Comparison of ENCODE assay signal across 8 cellular contexts in the genomic region with DNA sequence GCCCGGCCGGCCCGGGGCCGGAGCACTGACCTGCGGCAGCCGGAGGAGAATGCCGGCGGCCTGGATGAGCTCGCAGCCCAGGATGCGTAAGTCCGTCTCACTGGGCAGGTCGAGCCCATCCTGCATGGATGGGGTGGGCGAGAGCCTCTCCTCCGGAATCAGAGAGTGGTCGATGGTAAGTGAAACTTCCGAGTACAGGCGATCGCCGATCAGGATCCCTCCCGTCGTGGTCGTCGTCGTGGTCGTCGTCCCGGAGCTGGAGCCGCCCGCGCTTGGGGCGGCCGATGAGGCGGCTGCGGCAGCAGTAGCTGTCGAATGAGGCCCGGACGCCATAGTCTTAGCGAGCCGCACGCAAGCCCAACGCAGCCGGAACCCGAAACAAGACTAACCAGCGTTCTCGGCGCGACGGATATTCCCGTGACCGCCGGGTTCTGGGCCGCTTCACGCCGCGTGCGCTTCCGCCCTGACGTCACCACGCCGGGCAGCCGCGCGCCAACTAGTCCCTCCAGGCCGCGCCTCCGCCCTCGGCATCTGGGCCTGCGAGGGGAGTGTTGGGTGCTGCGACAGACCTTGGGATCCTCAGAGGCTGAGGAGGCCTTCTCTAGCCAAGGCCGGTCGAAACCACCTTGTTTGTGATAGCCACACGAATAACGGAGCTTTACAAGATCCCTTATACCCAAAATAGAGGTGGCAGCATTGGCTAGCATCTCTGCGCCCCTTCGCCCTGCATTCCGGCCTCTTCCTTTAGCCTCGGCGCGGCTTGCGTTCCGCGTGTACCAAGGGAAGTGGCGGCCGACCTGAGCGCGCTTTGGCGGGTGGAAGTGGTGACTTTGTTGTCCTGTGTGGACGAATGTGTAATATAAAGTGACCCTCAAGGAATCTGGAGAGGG. TPM values are rescaled to one million over a fixed set of nuclear protein-coding genes. Genes with fewer than 3 reads are reported as not detected.
DNase-seq lines count a peak whose midpoint lies in the region; ATAC-seq and TF ChIP-seq lines count a peak whose summit lies in the region.

TSS of gene CCNL1 (minus strand) at position 386 of the 890 bp plus-strand sequence. CDS start at position 333, 53 bp downstream.

- ATAC-seq in natural killer cell = peak; percentile 74 to 92 (median 80)

- intact Hi-C loops in natural killer cell (cut with micrococcal nuclease) = loop anchor here (1.0 kb wide), 2 partner anchors 14 to 486 kb away; partner anchors contain the start of gene TIPARP

- H4K20me1 ChIP-seq in H9 (ENCODE audit: control insufficient read depth, insufficient read depth, insufficient read length) = no peaks in the 10 kb centered on the region

- H4K5ac ChIP-seq in H9 (ENCODE audit: insufficient read length, low read depth, low read length) = peak within 1 kb of the TSS; percentile 67

- H3K9ac ChIP-seq in ES-I3 (ENCODE audit: low read depth, low read length) = peak within 1 kb of the TSS; percentile 90
- peak within 1 kb of the TSS; percentile 99 for H3K9ac ChIP-seq in H9 (ENCODE audit: extremely low read depth, insufficient read length, low read length)

- no peaks in the 10 kb centered on the region for H3K79me1 ChIP-seq in H9 (ENCODE audit: insufficient read depth, low read depth, low read length, poor library complexity, severe bottlenecking)

- peak; percentile 99 for TF ChIP-seq POLR2A in Raji (IDR thresholded peaks at IDR 0.05; ENCODE audit: insufficient read depth, low read depth, low read length)

- H3K23ac ChIP-seq in H9 (ENCODE audit: insufficient read length, low read depth, low read length) = no peak within 1 kb of the TSS

- H2BK20ac ChIP-seq in H9 (ENCODE audit: low read depth, low read length, poor library complexity, severe bottlenecking) = no peak within 1 kb of the TSS

- no peaks in the 10 kb centered on the region for H3K27me3 ChIP-seq in H9 (ENCODE audit: insufficient read depth, low read length)

- peak within 1 kb of the TSS; percentile 99 for H3K14ac ChIP-seq in H9 (ENCODE audit: insufficient read depth, low read length)

- H3K4me1 Mint-ChIP-seq in H9 (peaks cover 35% of the 10 kb centered on the region in 2 experiments), natural killer cell (peaks cover 56 to 62% of the 10 kb centered on the region in 2 donors)

- H4K8ac ChIP-seq in H9 (replicated peaks; ENCODE audit: insufficient read length, low read depth, low read length) = no peak within 1 kb of the TSS

- H2BK12ac ChIP-seq in H9 (ENCODE audit: insufficient read length, low read depth, low read length) = peak within 1 kb of the TSS; percentile 67

- H2BK120ac ChIP-seq in H9 (ENCODE audit: low read depth, low read length, poor library complexity, severe bottlenecking) = no peak within 1 kb of the TSS

- peaks cover 6% of the 10 kb centered on the region; the same call in 1 of the 2 replicates for H3K4me1 ChIP-seq in ES-I3 (ENCODE audit: insufficient read depth, low read length)
- no peaks in the 10 kb centered on the region for H3K4me1 ChIP-seq in H9 (ENCODE audit: insufficient read depth, low read length)

- H3K27ac Mint-ChIP-seq in H9 (peak within 1 kb of the TSS; percentile 98 to 99 (median 98)), natural killer cell (peak within 1 kb of the TSS; percentile 97 to 99)

- H3K4me3 Mint-ChIP-seq in H9 = peak within 1 kb of the TSS; percentile 98
- peak within 1 kb of the TSS; percentile 95 for H3K4me3 Mint-ChIP-seq in natural killer cell

- H3K4me2 ChIP-seq in H9 (ENCODE audit: insufficient read depth, insufficient read length, low read length) = peak within 1 kb of the TSS; percentile 73

- no peak within 1 kb of the TSS for H2AFZ ChIP-seq in H9 (ENCODE audit: low read length)

- H3K4ac ChIP-seq in H9 (ENCODE audit: low read depth, low read length) = peak within 1 kb of the TSS; percentile 86

- no peak within 1 kb of the TSS for H3T11ph ChIP-seq in H9 (ENCODE audit: low read length)

- TF ChIP-seq CTCF in H9 (conservative IDR thresholded peaks at IDR 0.05) (no peak), natural killer cell (IDR thresholded peaks at IDR 0.05) (no peak)

- H3K9me3 Mint-ChIP-seq in H9 (no peaks in the 10 kb centered on the region), natural killer cell (no peaks in the 10 kb centered on the region)

- peaks cover 36 to 44% (median 44%) of the 10 kb centered on the region in 3 experiments for H3K36me3 Mint-ChIP-seq in H9 (ENCODE audit: insufficient read depth in 1 of 3, low read depth in 3 of 3)
- H3K36me3 Mint-ChIP-seq in natural killer cell = peaks cover 38% of the 10 kb centered on the region

- no peak within 1 kb of the TSS for H2BK15ac ChIP-seq in H9 (ENCODE audit: low read depth, low read length)

- H3K79me2 ChIP-seq in H9 (ENCODE audit: insufficient read depth, low read length) = peaks cover 22% of the 10 kb centered on the region

- peaks cover 4% of the 10 kb centered on the region for H3K23me2 ChIP-seq in H9 (ENCODE audit: insufficient read length, low read depth, low read length, poor library complexity, severe bottlenecking)

- no peaks in the 10 kb centered on the region for H3K9me3 ChIP-seq in ES-I3 (ENCODE audit: control insufficient read depth, insufficient read depth, low read length)
- H3K9me3 ChIP-seq in H9 (ENCODE audit: control insufficient read depth, low read depth, low read length) = no peaks in the 10 kb centered on the region

- H3K27ac ChIP-seq in H9 (ENCODE audit: insufficient read length, low read depth, low read length) = peak within 1 kb of the TSS; percentile 81

- H3K27me3 Mint-ChIP-seq in H9 (ENCODE audit: low read depth) = no peaks in the 10 kb centered on the region
- no peaks in the 10 kb centered on the region for H3K27me3 Mint-ChIP-seq in natural killer cell (ENCODE audit: low read depth in 2 of 2)

- H4K91ac ChIP-seq in H9 (ENCODE audit: insufficient read length, low read depth, low read length) = peak within 1 kb of the TSS; percentile 97

- H3K18ac ChIP-seq in H9 (ENCODE audit: insufficient read length, low read depth, low read length) = peak within 1 kb of the TSS; percentile 98

- WGBS in H9 (ENCODE audit: extremely low coverage, insufficient read length, low lambda C conversion rate) = no CpG with 5 or more reads among the region's 88 CpGs

- peak within 1 kb of the TSS; percentile 87 for H2BK5ac ChIP-seq in H9 (ENCODE audit: insufficient read length, low read length)

- no peak within 1 kb of the TSS for H3K56ac ChIP-seq in H9 (ENCODE audit: insufficient read length, low read depth, low read length)

- peaks cover 25% of the 10 kb centered on the region for H3K36me3 ChIP-seq in ES-I3 (ENCODE audit: insufficient read depth, low read length)

- H2AK5ac ChIP-seq in H9 (ENCODE audit: insufficient read length, low read length) = no peak within 1 kb of the TSS

- DNase-seq in H9 (peak; percentile 93), M059J (ENCODE audit: low read depth) (peak; percentile 98), fibroblast of peridontal ligament (ENCODE audit: extremely low read depth) (peak; percentile 98), natural killer cell (peak; percentile 98)
- peak; percentile 95 for DNase-seq in activated T-helper 9 cell treated with anti-CD3 and anti-CD28 coated beads, Interleukin-2, amount 50 U/mL, for 16 hours (ENCODE audit: low read depth)
- DNase-seq in stimulated activated naive CD4-positive, alpha-beta T cell (lab: John Stamatoyannopoulos, UW) = peak; percentile 91 to 96 (median 94)

RNA-seq across cellular contexts. Expression of gene CCNL1, which starts in this region (rescaled TPM):
- total RNA-seq in H9 (2021) (93.9 and 103 TPM in 2 replicates), natural killer cell (1,000 to 10,000 TPM; 1,104 to 1,331 (median 1,220) TPM)
- total RNA-seq in M059J (2014; rRNA removed; shearing (Covaris generic)) = 62.9 and 66.2 TPM in 2 replicates

Comparison
In these comparisons a context has a peak if more than half of its experiments do, and no peak if none do; other contexts are left out.
1. Peak in every context shown above with its lines: DNase-seq, ATAC-seq and H3K27ac ChIP-seq.
2. RNA of gene CCNL1 (total RNA-seq): 1,104 to 1,331 TPM in natural killer cell; 93.9 to 103 TPM in H9 and 62.9 to 66.2 TPM in M059J; every median in the first group is over 10 times any median in the second.